In genomic region chr10:26274391-26274790, GRCh38 we compare ENCODE assay signal across 35 cellular contexts. TPM values are rescaled to one million over a fixed set of nuclear protein-coding genes. Genes with fewer than 3 reads are reported as not detected.
DNase-seq lines count a peak whose midpoint lies in the region; ATAC-seq and TF ChIP-seq lines count a peak whose summit lies in the region.
"Had no signal": no experiment of that assay in that cellular context is flagged by ENCODE, and none has a peak within 500 bp of the region (broad histone marks: within the 10 kb centered on the region; RNA-seq: fewer than 3 reads in every experiment).

No MANE protein-coding gene starts in this region.

- TF ChIP-seq CTCF in CD4-positive, alpha-beta T cell (IDR thresholded peaks at IDR 0.05), result no peak

- peaks cover 15% of the 10 kb centered on the region for H3K27me3 Mint-ChIP-seq in CD4-positive, alpha-beta T cell

- H3K4me1 ChIP-seq in HAP-1, result peaks cover 2% of the 10 kb centered on the region; the same call in 1 of the 2 replicates
- H3K4me1 ChIP-seq: adrenal gland, esophagus squamous epithelium had no signal

- H3K36me3 Mint-ChIP-seq in CD4-positive, alpha-beta T cell (ENCODE audit: low read depth), result no peaks in the 10 kb centered on the region
- H3K36me3 Mint-ChIP-seq: CD4-positive, CD25-positive, alpha-beta regulatory T cell; mesothelial cell of epicardium; naive thymus-derived CD8-positive, alpha-beta T cell had no signal

- in situ Hi-C loops in HAP-1 (cut with MboI; ENCODE audit: low sequenced_read_pairs), result loop anchor here (25.0 kb wide), 2 partner anchors 387 to 537 kb away; no protein-coding TSS in a partner anchor

- H3K9me3 ChIP-seq in HAP-1, result no peaks in the 10 kb centered on the region
- no peaks in the 10 kb centered on the region for H3K9me3 ChIP-seq in CD4-positive, alpha-beta T cell (ENCODE audit: control insufficient read depth, low read length)
- H3K9me3 ChIP-seq: adrenal gland, esophagus squamous epithelium had no signal

- no peak overlapping the region for H3K27ac ChIP-seq in CD4-positive, alpha-beta T cell (ENCODE audit: low read depth, low read length)
- H3K27ac ChIP-seq: adrenal gland, esophagus squamous epithelium had no signal

- intact Hi-C loops in CD4-positive, alpha-beta T cell (cut with DNase I, micrococcal nuclease), result loop anchor here in 1 of 2 experiments (10.0 kb wide), 1 partner anchor 60 kb away; the partner anchor contains the start of gene GAD2

- no peaks in the 10 kb centered on the region for H3K36me3 ChIP-seq in HAP-1 (replicated peaks)
- H3K36me3 ChIP-seq: adrenal gland, esophagus squamous epithelium had no signal

- no peak overlapping the region for H3K4me3 Mint-ChIP-seq in CD4-positive, alpha-beta T cell
- H3K4me3 Mint-ChIP-seq: activated CD4-positive, alpha-beta T cell treated with anti-CD3 and anti-CD28 coated beads, Interleukin-2, amount 10 ng/mL, durations not matched to agents 24 days and 14 days; CD4-positive, CD25-positive, alpha-beta regulatory T cell; dendritic cell treated with granulocyte-macrophage colony-stimulating factor and Interleukin-4, amounts not matched to agents 40 ng/mL and 50 ng/mL, for 4 days; mesothelial cell of epicardium; naive thymus-derived CD8-positive, alpha-beta T cell had no signal

- no peaks in the 10 kb centered on the region for H3K27me3 ChIP-seq in HAP-1 (ENCODE audit: low read depth)
- H3K27me3 ChIP-seq in CD4-positive, alpha-beta T cell (ENCODE audit: control insufficient read depth, insufficient read depth, low read length), result peaks cover 3% of the 10 kb centered on the region
- H3K27me3 ChIP-seq: adrenal gland, esophagus squamous epithelium had no signal

- DNase-seq in NCI-H1105 treated with DMSO at 0.1 percent for 48 hours (lab: John Stamatoyannopoulos, UW), result peak; percentile 19
- DNase-seq in NCI-H1105 (lab: John Stamatoyannopoulos, UW), result no peak
- peak; percentile 79 for DNase-seq in cerebellar cortex (ENCODE audit: low spot score)
- DNase-seq in midbrain (lab: John Stamatoyannopoulos, UW), result peak; percentile 44
- no peak for DNase-seq in NCI-H524 treated with DMSO at 0.1 percent for 48 hours (lab: John Stamatoyannopoulos, UW)
- no peak for DNase-seq in HAP-1 (ENCODE audit: low spot score in 2 of 2)
- no peak for DNase-seq in CD4-positive, alpha-beta T cell
- DNase-seq: 8988T; activated CD4-positive, alpha-beta T cell treated with anti-CD3 and anti-CD28 coated beads, Interleukin-2, amount 10 ng/mL, durations not matched to agents 24 days and 14 days; activated naive CD4-positive, alpha-beta T cell treated with Interleukin-2 at 50 U/mL for 16 hours; activated T-cell treated with anti-CD3 and anti-CD28 coated beads, Interleukin-2, amount 50 U/mL, for 48 hours; adrenal gland; CD4-positive, CD25-positive, alpha-beta regulatory T cell; esophagus squamous epithelium; foreskin melanocyte; islet precursor cell; Karpas-422; naive thymus-derived CD8-positive, alpha-beta T cell; NCI-H1694; NCI-H524; right cardiac atrium; SIG-M5; stimulated activated CD4-positive, alpha-beta T cell treated with anti-CD3 and anti-CD28 coated beads, Interleukin-12 subunit alpha, Interleukin-12 subunit beta, amount 100 ng/mL, for 4 hours; stimulated activated CD4-positive, alpha-beta T cell treated with anti-CD3 and anti-CD28 coated beads, Interleukin-4, amount 100 ng/mL, for 1 hour; SW 1271; T1000 had no signal

- no peaks in the 10 kb centered on the region for H3K4me1 Mint-ChIP-seq in CD4-positive, alpha-beta T cell (ENCODE audit: low read depth)
- H3K4me1 Mint-ChIP-seq: activated CD4-positive, alpha-beta T cell treated with anti-CD3 and anti-CD28 coated beads, Interleukin-2, amount 10 ng/mL, durations not matched to agents 24 days and 14 days; mesothelial cell of epicardium had no signal

- POLR2A ChIA-PET in CD4-positive, alpha-beta T cell (lab: Charles Lee), result no interaction called here

- no peak overlapping the region for H3K27ac Mint-ChIP-seq in CD4-positive, alpha-beta T cell
- H3K27ac Mint-ChIP-seq: activated CD4-positive, alpha-beta T cell treated with anti-CD3 and anti-CD28 coated beads, Interleukin-2, amount 10 ng/mL, durations not matched to agents 24 days and 14 days; dendritic cell treated with granulocyte-macrophage colony-stimulating factor and Interleukin-4, amounts not matched to agents 40 ng/mL and 50 ng/mL, for 4 days; mesothelial cell of epicardium; naive thymus-derived CD8-positive, alpha-beta T cell had no signal

- no peaks in the 10 kb centered on the region for H3K9me3 Mint-ChIP-seq in CD4-positive, alpha-beta T cell
- H3K9me3 Mint-ChIP-seq: activated CD4-positive, alpha-beta T cell treated with anti-CD3 and anti-CD28 coated beads, Interleukin-2, amount 10 ng/mL, durations not matched to agents 24 days and 14 days; dendritic cell treated with granulocyte-macrophage colony-stimulating factor and Interleukin-4, amounts not matched to agents 40 ng/mL and 50 ng/mL, for 4 days; mesothelial cell of epicardium; naive thymus-derived CD8-positive, alpha-beta T cell had no signal

- no peak for ATAC-seq in CD4-positive, alpha-beta T cell (ENCODE audit: poor library complexity)
- ATAC-seq in GM21786 (IDR thresholded peaks at IDR 0.05; ENCODE audit: unreplicated experiment), result no peak
- ATAC-seq: HepG2; naive thymus-derived CD8-positive, alpha-beta T cell; Panc1 had no signal

- CTCF ChIA-PET in CD4-positive, alpha-beta T cell (lab: Charles Lee), result interaction anchor here (0.5 kb wide), 1 partner anchor 636 kb away, joined by 5 read pairs; no protein-coding TSS in a partner anchor

- H3K4me3 ChIP-seq in HAP-1, result no peak overlapping the region
- H3K4me3 ChIP-seq: adrenal gland, esophagus squamous epithelium had no signal

RNA-seq across cellular contexts. Expression of gene GAD2, which starts 57.8 kb away (rescaled TPM):
- not detected for total RNA-seq in CD4-positive, alpha-beta T cell
- total RNA-seq: activated CD4-positive, alpha-beta T cell treated with anti-CD3 and anti-CD28 coated beads, Interleukin-2, amount 10 ng/mL, durations not matched to agents 24 days and 14 days; adrenal gland; CD4-positive, CD25-positive, alpha-beta regulatory T cell; esophagus squamous epithelium; H4; HepG2; liver; mesothelial cell of epicardium; naive thymus-derived CD8-positive, alpha-beta T cell; osteoblast; right cardiac atrium; subcutaneous adipose tissue had no signal

Comparison
In these comparisons a context has a peak if more than half of its experiments do, and no peak if none do; other contexts are left out.
1. DNase-seq: peak in NCI-H1105 treated with DMSO at 0.1 percent for 48 hours (single experiment), cerebellar cortex (single experiment) and midbrain (single experiment); none in NCI-H1105 (single experiment), NCI-H524 treated with DMSO at 0.1 percent for 48 hours (single experiment), HAP-1 (0 of 2) and CD4-positive, alpha-beta T cell (0 of 10).